28 cellular contexts compared by ENCODE assay signal in genomic region chr2:201024518-201024917, GRCh38.
"Had no signal": no experiment of that assay in that cellular context is flagged by ENCODE, and none has a peak within 500 bp of the region (broad histone marks: within the 10 kb centered on the region; RNA-seq: fewer than 3 reads in every experiment).

No MANE protein-coding gene starts in this region.

- DNase-seq: natural killer cell; occipital lobe; ovary; posterior cingulate gyrus; psoas muscle; right cardiac atrium; right lobe of liver; sigmoid colon; small intestine; stimulated activated CD4-positive, alpha-beta T cell treated with anti-CD3 and anti-CD28 coated beads, Interleukin-15, amount 100 ng/mL, for 24 hours; stimulated activated CD4-positive, alpha-beta T cell treated with anti-CD3 and anti-CD28 coated beads, Interleukin-2, amount 100 ng/mL, for 24 hours; stimulated activated CD4-positive, alpha-beta T cell treated with anti-CD3 and anti-CD28 coated beads, Interleukin-2, amount 100 ng/mL, for 48 hours; stimulated activated CD4-positive, alpha-beta T cell treated with anti-CD3 and anti-CD28 coated beads, Interleukin-4, amount 100 ng/mL, for 24 hours; stimulated activated naive CD4-positive, alpha-beta T cell; stimulated activated naive CD8-positive, alpha-beta T cell treated with anti-CD3 and anti-CD28 coated beads, Interleukin-15, amount 100 ng/mL, for 72 hours; stimulated activated naive CD8-positive, alpha-beta T cell treated with anti-CD3 and anti-CD28 coated beads, Interleukin-15, Interleukin-2, amounts not matched to agents 100 U/mL and 50 U/mL, for 24 hours; substantia nigra; testis; tibial artery; trophoblast cell; upper lobe of left lung had no signal

- H3K36me3 ChIP-seq: neural progenitor cell, ovary had no signal

- H3K4me3 ChIP-seq: neural progenitor cell, ovary, psoas muscle, right lobe of liver, sigmoid colon, suprapubic skin, testis, tibial artery, upper lobe of left lung, vagina had no signal

- H3K36me3 Mint-ChIP-seq: natural killer cell had no signal

- H3K9me3 ChIP-seq: ovary, psoas muscle, right lobe of liver, sigmoid colon, suprapubic skin, testis, tibial artery, upper lobe of left lung, vagina had no signal

- H3K27me3 Mint-ChIP-seq: progenitor cell of endocrine pancreas; stimulated activated naive CD8-positive, alpha-beta T cell treated with anti-CD3 and anti-CD28 coated beads, Interleukin-15, amount 100 ng/mL, for 72 hours had no signal

- H3K4me1 Mint-ChIP-seq: nephron, neural progenitor cell had no signal

- H3K9me3 Mint-ChIP-seq: natural killer cell; stimulated activated effector memory CD8-positive, alpha-beta T cell treated with anti-CD3 and anti-CD28 coated beads, Interleukin-12 subunit alpha, Interleukin-12 subunit beta, amount 100 ng/mL, for 72 hours had no signal

- H3K27ac Mint-ChIP-seq: nephron, neural progenitor cell, progenitor cell of endocrine pancreas had no signal

- H3K4me3 Mint-ChIP-seq: natural killer cell; nephron; neural progenitor cell; stimulated activated effector memory CD8-positive, alpha-beta T cell treated with anti-CD3 and anti-CD28 coated beads, Interleukin-12 subunit alpha, Interleukin-12 subunit beta, amount 100 ng/mL, for 72 hours; stimulated activated naive CD8-positive, alpha-beta T cell treated with anti-CD3 and anti-CD28 coated beads, Interleukin-15, amount 100 ng/mL, for 72 hours had no signal

- H3K4me1 ChIP-seq: neural progenitor cell, parathyroid adenoma, psoas muscle, right lobe of liver, sigmoid colon, suprapubic skin, testis, tibial artery, upper lobe of left lung, vagina had no signal

- ATAC-seq: natural killer cell; psoas muscle; right cardiac atrium; right lobe of liver; stimulated activated effector memory CD8-positive, alpha-beta T cell treated with anti-CD3 and anti-CD28 coated beads, Interleukin-12 subunit alpha, Interleukin-12 subunit beta, amount 100 ng/mL, for 72 hours; stimulated activated naive CD8-positive, alpha-beta T cell treated with anti-CD3 and anti-CD28 coated beads, Interleukin-15, amount 100 ng/mL, for 72 hours; stimulated activated naive CD8-positive, alpha-beta T cell treated with anti-CD3 and anti-CD28 coated beads, Interleukin-15, Interleukin-2, amounts not matched to agents 100 U/mL and 50 U/mL, for 24 hours had no signal
